ENCODE assay signal across 17 cellular contexts in genomic region chr10:130775311-130775710, GRCh38.
DNase-seq lines count a peak whose midpoint lies in the region; ATAC-seq and TF ChIP-seq lines count a peak whose summit lies in the region.
"Had no signal": no experiment of that assay in that cellular context is flagged by ENCODE, and none has a peak within 500 bp of the region (broad histone marks: within the 10 kb centered on the region; RNA-seq: fewer than 3 reads in every experiment).

No MANE protein-coding gene starts in this region.

- POLR2A ChIA-PET in activated CD4-positive, alpha-beta T cell treated with anti-CD3 and anti-CD28 coated beads, Interleukin-2, amount 10 ng/mL, durations not matched to agents 7 days and 5 days (lab: Charles Lee): no interaction called here

- H3K27me3 ChIP-seq in Peyer's patch (no peaks in the 10 kb centered on the region), upper lobe of right lung (no peaks in the 10 kb centered on the region)

- no peak overlapping the region for H3K27ac ChIP-seq in Peyer's patch
- no peak overlapping the region for H3K27ac ChIP-seq in upper lobe of right lung
- H3K27ac ChIP-seq: GM23248 had no signal

- peak; percentile 17 for DNase-seq in CD14-positive monocyte (ENCODE audit: low spot score)
- DNase-seq in Peyer's patch: peak in 2 of 3 donors; percentile 5 to 18
- DNase-seq in posterior vena cava (ENCODE audit: low spot score): peak; percentile 41
- peak; percentile 12 for DNase-seq in upper lobe of right lung
- no peak for DNase-seq in activated CD4-positive, alpha-beta T cell treated with anti-CD3 and anti-CD28 coated beads, Interleukin-2, amount 10 ng/mL, durations not matched to agents 7 days and 5 days
- DNase-seq: C1 segment of cervical spinal cord; Caco-2; CD4-positive, CD25-positive, alpha-beta regulatory T cell; CD8-positive, alpha-beta T cell; DMS153; DND-41; GDM1; GM23248; H7; HCEC 1CT had no signal

- TF ChIP-seq CTCF in CD14-positive monocyte (IDR thresholded peaks at IDR 0.05): no peak
- TF ChIP-seq CTCF in Peyer's patch (IDR thresholded peaks at IDR 0.05): no peak
- TF ChIP-seq CTCF in upper lobe of right lung (IDR thresholded peaks at IDR 0.05): no peak

- CTCF ChIA-PET in activated CD4-positive, alpha-beta T cell treated with anti-CD3 and anti-CD28 coated beads, Interleukin-2, amount 10 ng/mL, durations not matched to agents 7 days and 5 days (lab: Charles Lee): no interaction called here

- H3K4me1 ChIP-seq in Peyer's patch (no peaks in the 10 kb centered on the region), upper lobe of right lung (no peaks in the 10 kb centered on the region)
- H3K4me1 ChIP-seq: Caco-2 had no signal

- H3K9me3 Mint-ChIP-seq in CD14-positive monocyte: peaks cover 0 to 4% (median under 1%) of the 10 kb centered on the region in 7 donors
- H3K9me3 Mint-ChIP-seq in activated CD4-positive, alpha-beta T cell treated with anti-CD3 and anti-CD28 coated beads, Interleukin-2, amount 10 ng/mL, durations not matched to agents 7 days and 5 days: no peaks in the 10 kb centered on the region

- TF ChIP-seq POLR2A in Peyer's patch (IDR thresholded peaks at IDR 0.05): no peak

- no peak overlapping the region for H3K4me3 ChIP-seq in Peyer's patch
- no peak overlapping the region for H3K4me3 ChIP-seq in upper lobe of right lung
- H3K4me3 ChIP-seq: GM12878, GM23248 had no signal

- ATAC-seq in upper lobe of right lung: no peak
- no peak for ATAC-seq in HG02571 (IDR thresholded peaks at IDR 0.05; ENCODE audit: unreplicated experiment)
- ATAC-seq: CD8-positive, alpha-beta T cell; GM12878 had no signal

- peaks cover 0 to 11% (median 9%) of the 10 kb centered on the region in 3 donors for H3K27me3 Mint-ChIP-seq in CD14-positive monocyte (ENCODE audit: low read depth in 3 of 3)
- no peaks in the 10 kb centered on the region for H3K27me3 Mint-ChIP-seq in activated CD4-positive, alpha-beta T cell treated with anti-CD3 and anti-CD28 coated beads, Interleukin-2, amount 10 ng/mL, durations not matched to agents 7 days and 5 days
- H3K27me3 Mint-ChIP-seq: CD4-positive, CD25-positive, alpha-beta regulatory T cell had no signal

- no peaks in the 10 kb centered on the region for H3K4me1 Mint-ChIP-seq in CD14-positive monocyte
- H3K4me1 Mint-ChIP-seq in activated CD4-positive, alpha-beta T cell treated with anti-CD3 and anti-CD28 coated beads, Interleukin-2, amount 10 ng/mL, durations not matched to agents 7 days and 5 days: no peaks in the 10 kb centered on the region
- H3K4me1 Mint-ChIP-seq: CD4-positive, CD25-positive, alpha-beta regulatory T cell had no signal

- intact Hi-C loops in CD14-positive monocyte (cut with micrococcal nuclease): no loop called here
- intact Hi-C loops in posterior vena cava (cut with DNase I): no loop called here
- intact Hi-C loops in upper lobe of right lung (cut with DNase I): no loop called here

- H3K36me3 Mint-ChIP-seq in CD14-positive monocyte: no peaks in the 10 kb centered on the region
- H3K36me3 Mint-ChIP-seq in activated CD4-positive, alpha-beta T cell treated with anti-CD3 and anti-CD28 coated beads, Interleukin-2, amount 10 ng/mL, durations not matched to agents 7 days and 5 days (ENCODE audit: low read depth): no peaks in the 10 kb centered on the region
- H3K36me3 Mint-ChIP-seq: CD4-positive, CD25-positive, alpha-beta regulatory T cell; CD8-positive, alpha-beta T cell had no signal

- no peak overlapping the region for H3K4me3 Mint-ChIP-seq in CD14-positive monocyte
- H3K4me3 Mint-ChIP-seq in activated CD4-positive, alpha-beta T cell treated with anti-CD3 and anti-CD28 coated beads, Interleukin-2, amount 10 ng/mL, durations not matched to agents 7 days and 5 days: no peak overlapping the region
- H3K4me3 Mint-ChIP-seq: CD4-positive, CD25-positive, alpha-beta regulatory T cell; CD8-positive, alpha-beta T cell had no signal

- H3K27ac Mint-ChIP-seq in CD14-positive monocyte: no peak overlapping the region
- no peak overlapping the region for H3K27ac Mint-ChIP-seq in activated CD4-positive, alpha-beta T cell treated with anti-CD3 and anti-CD28 coated beads, Interleukin-2, amount 10 ng/mL, durations not matched to agents 7 days and 5 days
- H3K27ac Mint-ChIP-seq: CD4-positive, CD25-positive, alpha-beta regulatory T cell; CD8-positive, alpha-beta T cell had no signal

- H3K9me3 ChIP-seq in Peyer's patch: no peaks in the 10 kb centered on the region
- no peaks in the 10 kb centered on the region for H3K9me3 ChIP-seq in upper lobe of right lung
- H3K9me3 ChIP-seq: Caco-2 had no signal

- H3K36me3 ChIP-seq in Peyer's patch: no peaks in the 10 kb centered on the region
- H3K36me3 ChIP-seq in upper lobe of right lung: no peaks in the 10 kb centered on the region
